ENCODE assay signal across 21 cellular contexts in genomic region chr15:101444015-101444414, GRCh38. TPM values are rescaled to one million over a fixed set of nuclear protein-coding genes. Genes with fewer than 3 reads are reported as not detected.
DNase-seq lines count a peak whose midpoint lies in the region; ATAC-seq and TF ChIP-seq lines count a peak whose summit lies in the region.
"Had no signal": no experiment of that assay in that cellular context is flagged by ENCODE, and none has a peak within 500 bp of the region (broad histone marks: within the 10 kb centered on the region; RNA-seq: fewer than 3 reads in every experiment).

No MANE protein-coding gene starts in this region.

- intact Hi-C loops in colonic mucosa (cut with DNase I) = no loop called here
- intact Hi-C loops in heart left ventricle (cut with DNase I) = loop anchor here in 1 of 10 donors (10.0 kb wide), 1 partner anchor 51 kb away; no protein-coding TSS in a partner anchor
- intact Hi-C loops in gastrocnemius medialis (cut with DNase I; ENCODE audit: low total_unique reads) = loop anchor here (5.0 kb wide), 1 partner anchor 147 kb away; the partner anchor contains the start of gene SNRPA1
- intact Hi-C loops in left colon (cut with DNase I, micrococcal nuclease) = no loop called here

- H3K9me3 ChIP-seq in colonic mucosa (no peaks in the 10 kb centered on the region), heart left ventricle (peaks cover 0 to 4% (median 0%) of the 10 kb centered on the region in 12 donors), gastrocnemius medialis (no peaks in the 10 kb centered on the region)
- H3K9me3 ChIP-seq: BE2C, SJCRH30 had no signal

- H3K27ac ChIP-seq in colonic mucosa = peak overlapping the region; percentile 7
- H3K27ac ChIP-seq in heart left ventricle = peak overlapping the region in 9 of 12 donors; percentile 0 to 90 (median 23)
- peak overlapping the region; percentile 7 to 95 (median 46) for H3K27ac ChIP-seq in gastrocnemius medialis
- H3K27ac ChIP-seq: RWPE1, SJCRH30 had no signal

- peak in 2 of 4 donors; percentile 6 to 21 for ATAC-seq in heart left ventricle
- peak; percentile 10 for ATAC-seq in left lobe of liver
- ATAC-seq in gastrocnemius medialis = peak in 1 of 2 donors; percentile 11
- ATAC-seq in HG03108 (IDR thresholded peaks at IDR 0.05; ENCODE audit: unreplicated experiment) = no peak
- ATAC-seq in left colon = no peak
- ATAC-seq: K562 had no signal

- in situ Hi-C loops in gastrocnemius medialis (cut with MboI; ENCODE audit: low sequenced_read_pairs in 4 of 4) = no loop called here

- no peak for TF ChIP-seq POLR2A in heart left ventricle (IDR thresholded peaks at IDR 0.05)
- no peak for TF ChIP-seq POLR2A in gastrocnemius medialis (IDR thresholded peaks at IDR 0.05)

- H3K27me3 ChIP-seq in colonic mucosa (no peaks in the 10 kb centered on the region), heart left ventricle (no peaks in the 10 kb centered on the region), gastrocnemius medialis (no peaks in the 10 kb centered on the region)
- H3K27me3 ChIP-seq: BE2C, SJCRH30 had no signal

- DNase-seq in colonic mucosa = no peak
- peak in 2 of 5 donors; percentile 44 to 61 for DNase-seq in heart left ventricle
- peak; percentile 81 for DNase-seq in left lobe of liver (ENCODE audit: low spot score)
- peak in 1 of 2 donors; percentile 41 for DNase-seq in gastrocnemius medialis
- DNase-seq in left colon = no peak
- DNase-seq in cerebellar nuclear complex (lab: John Stamatoyannopoulos, UW) = no peak
- DNase-seq: BE2C; CD4-positive, CD25-positive, alpha-beta regulatory T cell; DMS79; NCI-H1092; NCI-H1436; NCI-H2029; NCI-H2227 treated with DMSO at 0.1 percent for 48 hours; NCI-H510A treated with DMSO at 0.1 percent for 48 hours; NCI-H774; NK-92 treated with Interleukin-12 subunit alpha and Interleukin-12 subunit beta, amount 100 ng/mL, for 24 hours; SJCRH30 had no signal

- H3K36me3 ChIP-seq in colonic mucosa (no peaks in the 10 kb centered on the region), heart left ventricle (no peaks in the 10 kb centered on the region), gastrocnemius medialis (peaks cover 0 to 5% of the 10 kb centered on the region in 2 donors)
- H3K36me3 ChIP-seq: BE2C, SJCRH30 had no signal

- H3K4me3 ChIP-seq in colonic mucosa = no peak overlapping the region
- H3K4me3 ChIP-seq in heart left ventricle = no peak overlapping the region
- H3K4me3 ChIP-seq in gastrocnemius medialis = no peak overlapping the region
- H3K4me3 ChIP-seq: K562, SJCRH30 had no signal

- H3K4me1 ChIP-seq in colonic mucosa (no peaks in the 10 kb centered on the region), heart left ventricle (peaks cover 0 to 44% (median 20%) of the 10 kb centered on the region in 12 donors), gastrocnemius medialis (peaks cover 26 to 27% of the 10 kb centered on the region in 2 donors)
- H3K4me1 ChIP-seq: BE2C had no signal

- no peak overlapping the region for H3K9ac ChIP-seq in colonic mucosa (ENCODE audit: low read depth in 2 of 2, low read length in 2 of 2)

- TF ChIP-seq CTCF in colonic mucosa (IDR thresholded peaks at IDR 0.05) (no peak), heart left ventricle (IDR thresholded peaks at IDR 0.05) (no peak), gastrocnemius medialis (IDR thresholded peaks at IDR 0.05 in 4 of 5, conservative IDR thresholded peaks at IDR 0.05 in 1 of 5) (no peak)

- WGBS in heart left ventricle, 4 donors = 72 to 89% (median 84%) methylated on average over 8 of the region's 8 CpGs

RNA-seq across cellular contexts. Expression of gene PCSK6, which starts 45.5 kb away (rescaled TPM):
- total RNA-seq in colonic mucosa (10 to 100 TPM; 29.9 to 39.5 TPM), heart left ventricle (10 to 100 TPM in 8 of 9 donors, 1 to 10 TPM in 1; 7.3 to 41.7 (median 23.5) TPM), left lobe of liver (180 TPM), gastrocnemius medialis (10 to 100 TPM; 12.8 to 46.0 (median 23.6) TPM), left colon (10 to 100 TPM; 36.4 to 66.2 TPM)
- 1 to 10 TPM; 7.4 TPM for polyA plus RNA-seq in heart left ventricle
- total RNA-seq: H4 had no signal
